ENCODE assay signal across 14 cellular contexts in genomic region chr21:25464275-25464674, GRCh38.
A peak's percentile ranks its signal among the peaks of the same experiment; 100 is the strongest.
DNase-seq lines count a peak whose midpoint lies in the region; ATAC-seq and TF ChIP-seq lines count a peak whose summit lies in the region.
"Had no signal": no experiment of that assay in that cellular context is flagged by ENCODE, and none has a peak within 500 bp of the region (broad histone marks: within the 10 kb centered on the region; RNA-seq: fewer than 3 reads in every experiment).

No MANE protein-coding gene starts in this region.

- no peak for TF ChIP-seq POLR2A in tibial nerve (IDR thresholded peaks at IDR 0.05)

- DNase-seq in activated CD4-positive, alpha-beta T cell treated with anti-CD3 and anti-CD28 coated beads for 48 hours = peak; percentile 31
- no peak for DNase-seq in activated CD4-positive, alpha-beta T cell treated with anti-CD3 and anti-CD28 coated beads, Interleukin-2, amount 10 ng/mL, durations not matched to agents 7 days and 5 days
- no peak for DNase-seq in naive thymus-derived CD4-positive, alpha-beta T cell
- DNase-seq in tibial nerve (ENCODE audit: low spot score in 2 of 2) = no peak
- no peak for DNase-seq in NCI-H1105 (lab: John Stamatoyannopoulos, UW)
- no peak for DNase-seq in KG1 (lab: John Stamatoyannopoulos, UW)
- DNase-seq: NCI-H510A treated with DMSO at 0.1 percent for 48 hours, T1000 had no signal

- ATAC-seq in GM21723 (IDR thresholded peaks at IDR 0.05; ENCODE audit: unreplicated experiment) = peak; percentile 45
- ATAC-seq in HG03558 (IDR thresholded peaks at IDR 0.05; ENCODE audit: extremely low read depth, unreplicated experiment) = peak; percentile 33
- ATAC-seq in naive thymus-derived CD4-positive, alpha-beta T cell = peak; percentile 75
- ATAC-seq: A549 had no signal

- no peaks in the 10 kb centered on the region for H3K36me3 ChIP-seq in naive thymus-derived CD4-positive, alpha-beta T cell (ENCODE audit: control insufficient read depth in 2 of 3, insufficient read depth in 3 of 3, low read length in 3 of 3)
- no peaks in the 10 kb centered on the region for H3K36me3 ChIP-seq in tibial nerve

- no peak for TF ChIP-seq EP300 in tibial nerve (IDR thresholded peaks at IDR 0.05)

- H3K27me3 Mint-ChIP-seq in activated CD4-positive, alpha-beta T cell treated with anti-CD3 and anti-CD28 coated beads, Interleukin-2, amount 10 ng/mL, durations not matched to agents 7 days and 5 days = no peaks in the 10 kb centered on the region
- no peaks in the 10 kb centered on the region for H3K27me3 Mint-ChIP-seq in naive thymus-derived CD4-positive, alpha-beta T cell
- H3K27me3 Mint-ChIP-seq: brain, IgD-negative memory B cell had no signal

- H3K4me1 Mint-ChIP-seq in activated CD4-positive, alpha-beta T cell treated with anti-CD3 and anti-CD28 coated beads, Interleukin-2, amount 10 ng/mL, durations not matched to agents 7 days and 5 days = peaks cover 45% of the 10 kb centered on the region
- H3K4me1 Mint-ChIP-seq in naive thymus-derived CD4-positive, alpha-beta T cell = peaks cover 0 to 47% (median 8%) of the 10 kb centered on the region in 7 donors
- H3K4me1 Mint-ChIP-seq: brain, nephron had no signal

- CTCF ChIA-PET in activated CD4-positive, alpha-beta T cell treated with anti-CD3 and anti-CD28 coated beads, Interleukin-2, amount 10 ng/mL, durations not matched to agents 7 days and 5 days (lab: Charles Lee) = interaction anchor here (0.8 kb wide), 1 partner anchor 20 kb away, joined by 3 read pairs; no protein-coding TSS in a partner anchor
- CTCF ChIA-PET in naive thymus-derived CD4-positive, alpha-beta T cell (lab: Charles Lee) = no interaction called here

- H3K36me3 Mint-ChIP-seq in activated CD4-positive, alpha-beta T cell treated with anti-CD3 and anti-CD28 coated beads, Interleukin-2, amount 10 ng/mL, durations not matched to agents 7 days and 5 days (ENCODE audit: low read depth) = peaks cover 4% of the 10 kb centered on the region
- H3K36me3 Mint-ChIP-seq in naive thymus-derived CD4-positive, alpha-beta T cell = peaks cover 0 to 10% (median 0%) of the 10 kb centered on the region in 5 donors
- H3K36me3 Mint-ChIP-seq: brain had no signal

- POLR2A ChIA-PET in activated CD4-positive, alpha-beta T cell treated with anti-CD3 and anti-CD28 coated beads, Interleukin-2, amount 10 ng/mL, durations not matched to agents 7 days and 5 days (lab: Charles Lee) = no interaction called here
- POLR2A ChIA-PET in naive thymus-derived CD4-positive, alpha-beta T cell (lab: Charles Lee) = no interaction called here

- intact Hi-C loops in naive thymus-derived CD4-positive, alpha-beta T cell (cut with micrococcal nuclease) = loop anchor here (1.0 to 5.0 kb wide), 3 partner anchors 23 to 98 kb away; no protein-coding TSS in a partner anchor

- no peaks in the 10 kb centered on the region for H3K9me3 ChIP-seq in naive thymus-derived CD4-positive, alpha-beta T cell (ENCODE audit: control insufficient read depth in 2 of 3, low read length in 3 of 3)
- H3K9me3 ChIP-seq in tibial nerve = no peaks in the 10 kb centered on the region
- H3K9me3 ChIP-seq: A549 had no signal

- no peak overlapping the region for H3K27ac ChIP-seq in naive thymus-derived CD4-positive, alpha-beta T cell (ENCODE audit: low read depth, low read length)
- H3K27ac ChIP-seq in tibial nerve = no peak overlapping the region
- H3K27ac ChIP-seq: A549 had no signal

- no peak overlapping the region for H3K27ac Mint-ChIP-seq in activated CD4-positive, alpha-beta T cell treated with anti-CD3 and anti-CD28 coated beads, Interleukin-2, amount 10 ng/mL, durations not matched to agents 7 days and 5 days
- H3K27ac Mint-ChIP-seq in naive thymus-derived CD4-positive, alpha-beta T cell = peak overlapping the region in 2 of 9 donors; percentile 13 to 83
- H3K27ac Mint-ChIP-seq: brain, IgD-negative memory B cell, nephron had no signal

- no peaks in the 10 kb centered on the region for H3K4me1 ChIP-seq in naive thymus-derived CD4-positive, alpha-beta T cell (ENCODE audit: control insufficient read depth in 2 of 2, insufficient read depth in 2 of 2, low read length in 2 of 2)
- peaks cover 0 to 5% (median 0%) of the 10 kb centered on the region in 4 donors for H3K4me1 ChIP-seq in tibial nerve
- H3K4me1 ChIP-seq: A549 had no signal

- H3K4me3 Mint-ChIP-seq in activated CD4-positive, alpha-beta T cell treated with anti-CD3 and anti-CD28 coated beads, Interleukin-2, amount 10 ng/mL, durations not matched to agents 7 days and 5 days = no peak overlapping the region
- peak overlapping the region in 1 of 10 donors; percentile 8 for H3K4me3 Mint-ChIP-seq in naive thymus-derived CD4-positive, alpha-beta T cell
- H3K4me3 Mint-ChIP-seq: brain, IgD-negative memory B cell, nephron had no signal

- TF ChIP-seq CTCF in tibial nerve (IDR thresholded peaks at IDR 0.05) = no peak

- H3K4me3 ChIP-seq in naive thymus-derived CD4-positive, alpha-beta T cell (ENCODE audit: low read length) = no peak overlapping the region
- no peak overlapping the region for H3K4me3 ChIP-seq in tibial nerve
- H3K4me3 ChIP-seq: A549 had no signal

- 30 to 39% methylated on average over 2 of the region's 2 CpGs for WGBS in tibial nerve, 2 donors

- peaks cover 10% of the 10 kb centered on the region for H3K9me3 Mint-ChIP-seq in activated CD4-positive, alpha-beta T cell treated with anti-CD3 and anti-CD28 coated beads, Interleukin-2, amount 10 ng/mL, durations not matched to agents 7 days and 5 days
- H3K9me3 Mint-ChIP-seq in naive thymus-derived CD4-positive, alpha-beta T cell = peaks cover 0 to 13% (median 0%) of the 10 kb centered on the region in 11 donors
- H3K9me3 Mint-ChIP-seq: brain, nephron had no signal

- H3K27me3 ChIP-seq in naive thymus-derived CD4-positive, alpha-beta T cell (ENCODE audit: control insufficient read depth in 2 of 2, insufficient read depth in 2 of 2, low read length in 2 of 2) = no peaks in the 10 kb centered on the region
- no peaks in the 10 kb centered on the region for H3K27me3 ChIP-seq in tibial nerve
